Comparison of ENCODE assay signal across 2 cellular contexts in genomic region chr5:170497311-170498038, GRCh38.
TF ChIP-seq lines count a peak whose summit lies in the region.

No MANE protein-coding gene starts in this region.

TF ChIP-seq in SK-N-SH treated with all-trans-retinoic acid at 6 μM for 48 hours, 23 proteins besides CTCF, POLR2A, EP300 and RAD21 (continued from another document):
- TF ChIP-seq PPARA (CRISPR knock-in tag; IDR thresholded peaks at IDR 0.05; ENCODE audit: borderline replicate concordance) (no peak), ZNF565 (CRISPR knock-in tag; conservative IDR thresholded peaks at IDR 0.05; ENCODE audit: low read depth) (no peak), RARB (CRISPR knock-in tag; IDR thresholded peaks at IDR 0.05) (no peak), ZNF70 (CRISPR knock-in tag; IDR thresholded peaks at IDR 0.05) (no peak), BACH2 (CRISPR knock-in tag; IDR thresholded peaks at IDR 0.05; ENCODE audit: borderline replicate concordance) (no peak), TCF4 (CRISPR knock-in tag; IDR thresholded peaks at IDR 0.05; ENCODE audit: borderline replicate concordance) (no peak), ZC3H10 (CRISPR knock-in tag; IDR thresholded peaks at IDR 0.05) (no peak)
- TF ChIP-seq, protein P1, sequence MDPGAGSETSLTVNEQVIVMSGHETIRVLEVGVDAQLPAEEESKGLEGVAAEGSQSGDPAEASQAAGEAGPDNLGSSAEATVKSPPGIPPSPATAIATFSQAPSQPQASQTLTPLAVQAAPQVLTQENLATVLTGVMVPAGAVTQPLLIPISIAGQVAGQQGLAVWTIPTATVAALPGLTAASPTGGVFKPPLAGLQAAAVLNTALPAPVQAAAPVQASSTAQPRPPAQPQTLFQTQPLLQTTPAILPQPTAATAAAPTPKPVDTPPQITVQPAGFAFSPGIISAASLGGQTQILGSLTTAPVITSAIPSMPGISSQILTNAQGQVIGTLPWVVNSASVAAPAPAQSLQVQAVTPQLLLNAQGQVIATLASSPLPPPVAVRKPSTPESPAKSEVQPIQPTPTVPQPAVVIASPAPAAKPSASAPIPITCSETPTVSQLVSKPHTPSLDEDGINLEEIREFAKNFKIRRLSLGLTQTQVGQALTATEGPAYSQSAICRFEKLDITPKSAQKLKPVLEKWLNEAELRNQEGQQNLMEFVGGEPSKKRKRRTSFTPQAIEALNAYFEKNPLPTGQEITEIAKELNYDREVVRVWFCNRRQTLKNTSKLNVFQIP (CRISPR knock-in tag; IDR thresholded peaks at IDR 0.05; ENCODE audit: borderline replicate concordance, low read depth), result no peak
- TF ChIP-seq, protein P2, sequence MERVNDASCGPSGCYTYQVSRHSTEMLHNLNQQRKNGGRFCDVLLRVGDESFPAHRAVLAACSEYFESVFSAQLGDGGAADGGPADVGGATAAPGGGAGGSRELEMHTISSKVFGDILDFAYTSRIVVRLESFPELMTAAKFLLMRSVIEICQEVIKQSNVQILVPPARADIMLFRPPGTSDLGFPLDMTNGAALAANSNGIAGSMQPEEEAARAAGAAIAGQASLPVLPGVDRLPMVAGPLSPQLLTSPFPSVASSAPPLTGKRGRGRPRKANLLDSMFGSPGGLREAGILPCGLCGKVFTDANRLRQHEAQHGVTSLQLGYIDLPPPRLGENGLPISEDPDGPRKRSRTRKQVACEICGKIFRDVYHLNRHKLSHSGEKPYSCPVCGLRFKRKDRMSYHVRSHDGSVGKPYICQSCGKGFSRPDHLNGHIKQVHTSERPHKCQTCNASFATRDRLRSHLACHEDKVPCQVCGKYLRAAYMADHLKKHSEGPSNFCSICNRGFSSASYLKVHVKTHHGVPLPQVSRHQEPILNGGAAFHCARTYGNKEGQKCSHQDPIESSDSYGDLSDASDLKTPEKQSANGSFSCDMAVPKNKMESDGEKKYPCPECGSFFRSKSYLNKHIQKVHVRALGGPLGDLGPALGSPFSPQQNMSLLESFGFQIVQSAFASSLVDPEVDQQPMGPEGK (CRISPR knock-in tag; IDR thresholded peaks at IDR 0.05; ENCODE audit: borderline replicate concordance), result no peak

TF ChIP-seq in SK-N-SH, 30 proteins besides CTCF, POLR2A, EP300 and RAD21 (continued from another document):
- TF ChIP-seq, protein P3, sequence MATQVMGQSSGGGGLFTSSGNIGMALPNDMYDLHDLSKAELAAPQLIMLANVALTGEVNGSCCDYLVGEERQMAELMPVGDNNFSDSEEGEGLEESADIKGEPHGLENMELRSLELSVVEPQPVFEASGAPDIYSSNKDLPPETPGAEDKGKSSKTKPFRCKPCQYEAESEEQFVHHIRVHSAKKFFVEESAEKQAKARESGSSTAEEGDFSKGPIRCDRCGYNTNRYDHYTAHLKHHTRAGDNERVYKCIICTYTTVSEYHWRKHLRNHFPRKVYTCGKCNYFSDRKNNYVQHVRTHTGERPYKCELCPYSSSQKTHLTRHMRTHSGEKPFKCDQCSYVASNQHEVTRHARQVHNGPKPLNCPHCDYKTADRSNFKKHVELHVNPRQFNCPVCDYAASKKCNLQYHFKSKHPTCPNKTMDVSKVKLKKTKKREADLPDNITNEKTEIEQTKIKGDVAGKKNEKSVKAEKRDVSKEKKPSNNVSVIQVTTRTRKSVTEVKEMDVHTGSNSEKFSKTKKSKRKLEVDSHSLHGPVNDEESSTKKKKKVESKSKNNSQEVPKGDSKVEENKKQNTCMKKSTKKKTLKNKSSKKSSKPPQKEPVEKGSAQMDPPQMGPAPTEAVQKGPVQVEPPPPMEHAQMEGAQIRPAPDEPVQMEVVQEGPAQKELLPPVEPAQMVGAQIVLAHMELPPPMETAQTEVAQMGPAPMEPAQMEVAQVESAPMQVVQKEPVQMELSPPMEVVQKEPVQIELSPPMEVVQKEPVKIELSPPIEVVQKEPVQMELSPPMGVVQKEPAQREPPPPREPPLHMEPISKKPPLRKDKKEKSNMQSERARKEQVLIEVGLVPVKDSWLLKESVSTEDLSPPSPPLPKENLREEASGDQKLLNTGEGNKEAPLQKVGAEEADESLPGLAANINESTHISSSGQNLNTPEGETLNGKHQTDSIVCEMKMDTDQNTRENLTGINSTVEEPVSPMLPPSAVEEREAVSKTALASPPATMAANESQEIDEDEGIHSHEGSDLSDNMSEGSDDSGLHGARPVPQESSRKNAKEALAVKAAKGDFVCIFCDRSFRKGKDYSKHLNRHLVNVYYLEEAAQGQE (IDR thresholded peaks at IDR 0.05; ENCODE audit: low read depth, low read length), result no peak
- TF ChIP-seq GABPA (IDR thresholded peaks at IDR 0.05; ENCODE audit: low read depth) (no peak), POLR2AphosphoS5 (IDR thresholded peaks at IDR 0.05; ENCODE audit: low read depth, low read length) (no peak)
